In the genomic region with DNA sequence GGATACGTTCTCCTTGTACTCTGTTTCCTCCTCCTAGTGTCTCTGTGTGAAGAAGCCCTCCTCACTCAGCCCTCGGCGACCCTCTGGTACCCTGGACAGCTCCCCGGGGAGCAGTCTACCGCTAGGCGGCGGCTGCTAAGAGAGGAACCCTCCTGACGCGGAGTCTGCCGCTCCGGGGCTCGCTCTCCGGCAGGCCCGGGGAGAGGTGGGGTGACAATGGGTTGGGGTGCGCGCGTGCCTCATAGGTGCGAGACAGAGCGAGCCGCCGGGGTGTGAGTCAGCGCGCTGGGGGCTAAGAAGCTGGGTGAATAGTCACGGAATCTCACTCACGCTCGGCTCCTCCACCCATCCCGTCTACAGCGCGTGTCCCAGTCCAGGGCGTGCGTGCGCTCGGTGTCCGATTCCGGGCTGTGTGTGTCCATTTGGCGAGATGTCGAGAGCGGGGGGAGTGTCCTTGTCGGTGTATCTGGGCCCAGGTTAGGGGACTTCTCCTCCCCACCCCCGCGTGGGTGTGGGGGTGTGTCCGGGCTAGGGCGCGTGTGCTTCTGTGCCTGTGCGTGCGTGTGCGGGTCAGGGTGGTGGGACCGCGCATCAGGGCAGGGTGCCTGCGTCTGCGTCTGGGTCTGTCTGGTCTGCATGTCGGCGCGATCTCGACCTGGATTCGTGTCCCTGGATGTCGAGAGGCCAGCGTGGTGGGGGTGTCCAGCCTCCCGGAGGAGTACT, we compare ENCODE assay signal across 1 cellular context.
A peak's percentile ranks its signal among the peaks of the same experiment; 100 is the strongest.
TF ChIP-seq lines count a peak whose summit lies in the region.

No MANE protein-coding gene starts in this region.

TF ChIP-seq in HepG2, 621 proteins besides CTCF, POLR2A, EP300 and RAD21 (continued from another document and continues in another):
- TF ChIP-seq, protein P1, sequence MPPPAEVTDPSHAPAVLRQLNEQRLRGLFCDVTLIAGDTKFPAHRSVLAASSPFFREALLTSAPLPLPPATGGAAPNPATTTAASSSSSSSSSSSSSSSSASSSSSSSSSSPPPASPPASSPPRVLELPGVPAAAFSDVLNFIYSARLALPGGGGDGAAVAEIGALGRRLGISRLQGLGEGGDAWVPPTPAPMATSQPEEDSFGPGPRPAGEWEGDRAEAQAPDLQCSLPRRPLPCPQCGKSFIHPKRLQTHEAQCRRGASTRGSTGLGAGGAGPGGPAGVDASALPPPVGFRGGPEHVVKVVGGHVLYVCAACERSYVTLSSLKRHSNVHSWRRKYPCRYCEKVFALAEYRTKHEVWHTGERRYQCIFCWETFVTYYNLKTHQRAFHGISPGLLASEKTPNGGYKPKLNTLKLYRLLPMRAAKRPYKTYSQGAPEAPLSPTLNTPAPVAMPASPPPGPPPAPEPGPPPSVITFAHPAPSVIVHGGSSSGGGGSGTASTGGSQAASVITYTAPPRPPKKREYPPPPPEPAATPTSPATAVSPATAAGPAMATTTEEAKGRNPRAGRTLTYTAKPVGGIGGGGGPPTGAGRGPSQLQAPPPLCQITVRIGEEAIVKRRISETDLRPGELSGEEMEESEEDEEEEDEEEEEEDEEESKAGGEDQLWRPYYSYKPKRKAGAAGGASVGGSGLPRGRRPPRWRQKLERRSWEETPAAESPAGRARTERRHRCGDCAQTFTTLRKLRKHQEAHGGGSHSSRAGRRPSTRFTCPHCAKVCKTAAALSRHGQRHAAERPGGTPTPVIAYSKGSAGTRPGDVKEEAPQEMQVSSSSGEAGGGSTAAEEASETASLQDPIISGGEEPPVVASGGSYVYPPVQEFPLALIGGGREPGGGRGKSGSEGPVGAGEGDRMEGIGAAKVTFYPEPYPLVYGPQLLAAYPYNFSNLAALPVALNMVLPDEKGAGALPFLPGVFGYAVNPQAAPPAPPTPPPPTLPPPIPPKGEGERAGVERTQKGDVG (CRISPR knock-in tag; IDR thresholded peaks at IDR 0.05; ENCODE audit: borderline replicate concordance): no peak
- TF ChIP-seq ZNF782 (CRISPR knock-in tag; IDR thresholded peaks at IDR 0.05; ENCODE audit: borderline replicate concordance) (peak; percentile 5; the same call in 1 of the 2 replicates), ARHGAP35 (CRISPR knock-in tag; IDR thresholded peaks at IDR 0.05; ENCODE audit: borderline replicate concordance) (peak; percentile 94; the same call in 1 of the 2 replicates), TEAD3 (CRISPR knock-in tag; optimal IDR thresholded peaks at IDR 0.05; ENCODE audit: borderline replicate concordance) (peak; percentile 41), NBN (conservative IDR thresholded peaks at IDR 0.05) (no peak), EZH2 (conservative IDR thresholded peaks at IDR 0.05; ENCODE audit: low read depth, low read length) (no peak), ZNF441 (CRISPR knock-in tag; IDR thresholded peaks at IDR 0.05; ENCODE audit: borderline replicate concordance) (peak; percentile 84), ZNF34 (CRISPR knock-in tag; IDR thresholded peaks at IDR 0.05; ENCODE audit: borderline replicate concordance) (no peak), SMAD3 (CRISPR knock-in tag; IDR thresholded peaks at IDR 0.05) (peak; percentile 60; the same call in 1 of the 2 replicates), KLF9 (CRISPR knock-in tag; IDR thresholded peaks at IDR 0.05; ENCODE audit: low read depth) (no peak), ZBTB42 (CRISPR knock-in tag; IDR thresholded peaks at IDR 0.05) (0 out of 2 replicates have a peak, but pooled peaks have one; percentile 52), ZNF780A (CRISPR knock-in tag; IDR thresholded peaks at IDR 0.05) (peak; percentile 92), STAG1 (CRISPR knock-in tag; IDR thresholded peaks at IDR 0.05) (peak; percentile 54), ELF1 (CRISPR knock-in tag; IDR thresholded peaks at IDR 0.05) (0 out of 2 replicates have a peak, but pooled peaks have one; percentile 20), ZNF10 (CRISPR knock-in tag; IDR thresholded peaks at IDR 0.05; ENCODE audit: borderline replicate concordance, low read depth) (no peak), ZNF598 (CRISPR knock-in tag; IDR thresholded peaks at IDR 0.05; ENCODE audit: borderline replicate concordance) (no peak), NPAS2 (CRISPR knock-in tag; IDR thresholded peaks at IDR 0.05; ENCODE audit: borderline replicate concordance) (no peak), ZNF839 (CRISPR knock-in tag; IDR thresholded peaks at IDR 0.05; ENCODE audit: borderline replicate concordance) (no peak), HNF4A (CRISPR knock-in tag; IDR thresholded peaks at IDR 0.05) (no peak)
- TF ChIP-seq, protein P2, sequence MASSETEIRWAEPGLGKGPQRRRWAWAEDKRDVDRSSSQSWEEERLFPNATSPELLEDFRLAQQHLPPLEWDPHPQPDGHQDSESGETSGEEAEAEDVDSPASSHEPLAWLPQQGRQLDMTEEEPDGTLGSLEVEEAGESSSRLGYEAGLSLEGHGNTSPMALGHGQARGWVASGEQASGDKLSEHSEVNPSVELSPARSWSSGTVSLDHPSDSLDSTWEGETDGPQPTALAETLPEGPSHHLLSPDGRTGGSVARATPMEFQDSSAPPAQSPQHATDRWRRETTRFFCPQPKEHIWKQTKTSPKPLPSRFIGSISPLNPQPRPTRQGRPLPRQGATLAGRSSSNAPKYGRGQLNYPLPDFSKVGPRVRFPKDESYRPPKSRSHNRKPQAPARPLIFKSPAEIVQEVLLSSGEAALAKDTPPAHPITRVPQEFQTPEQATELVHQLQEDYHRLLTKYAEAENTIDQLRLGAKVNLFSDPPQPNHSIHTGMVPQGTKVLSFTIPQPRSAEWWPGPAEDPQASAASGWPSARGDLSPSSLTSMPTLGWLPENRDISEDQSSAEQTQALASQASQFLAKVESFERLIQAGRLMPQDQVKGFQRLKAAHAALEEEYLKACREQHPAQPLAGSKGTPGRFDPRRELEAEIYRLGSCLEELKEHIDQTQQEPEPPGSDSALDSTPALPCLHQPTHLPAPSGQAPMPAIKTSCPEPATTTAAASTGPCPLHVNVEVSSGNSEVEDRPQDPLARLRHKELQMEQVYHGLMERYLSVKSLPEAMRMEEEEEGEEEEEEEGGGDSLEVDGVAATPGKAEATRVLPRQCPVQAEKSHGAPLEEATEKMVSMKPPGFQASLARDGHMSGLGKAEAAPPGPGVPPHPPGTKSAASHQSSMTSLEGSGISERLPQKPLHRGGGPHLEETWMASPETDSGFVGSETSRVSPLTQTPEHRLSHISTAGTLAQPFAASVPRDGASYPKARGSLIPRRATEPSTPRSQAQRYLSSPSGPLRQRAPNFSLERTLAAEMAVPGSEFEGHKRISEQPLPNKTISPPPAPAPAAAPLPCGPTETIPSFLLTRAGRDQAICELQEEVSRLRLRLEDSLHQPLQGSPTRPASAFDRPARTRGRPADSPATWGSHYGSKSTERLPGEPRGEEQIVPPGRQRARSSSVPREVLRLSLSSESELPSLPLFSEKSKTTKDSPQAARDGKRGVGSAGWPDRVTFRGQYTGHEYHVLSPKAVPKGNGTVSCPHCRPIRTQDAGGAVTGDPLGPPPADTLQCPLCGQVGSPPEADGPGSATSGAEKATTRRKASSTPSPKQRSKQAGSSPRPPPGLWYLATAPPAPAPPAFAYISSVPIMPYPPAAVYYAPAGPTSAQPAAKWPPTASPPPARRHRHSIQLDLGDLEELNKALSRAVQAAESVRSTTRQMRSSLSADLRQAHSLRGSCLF (CRISPR knock-in tag; IDR thresholded peaks at IDR 0.05; ENCODE audit: borderline replicate concordance): peak; percentile 78; the same call in 1 of the 2 replicates
- TF ChIP-seq, protein P3, sequence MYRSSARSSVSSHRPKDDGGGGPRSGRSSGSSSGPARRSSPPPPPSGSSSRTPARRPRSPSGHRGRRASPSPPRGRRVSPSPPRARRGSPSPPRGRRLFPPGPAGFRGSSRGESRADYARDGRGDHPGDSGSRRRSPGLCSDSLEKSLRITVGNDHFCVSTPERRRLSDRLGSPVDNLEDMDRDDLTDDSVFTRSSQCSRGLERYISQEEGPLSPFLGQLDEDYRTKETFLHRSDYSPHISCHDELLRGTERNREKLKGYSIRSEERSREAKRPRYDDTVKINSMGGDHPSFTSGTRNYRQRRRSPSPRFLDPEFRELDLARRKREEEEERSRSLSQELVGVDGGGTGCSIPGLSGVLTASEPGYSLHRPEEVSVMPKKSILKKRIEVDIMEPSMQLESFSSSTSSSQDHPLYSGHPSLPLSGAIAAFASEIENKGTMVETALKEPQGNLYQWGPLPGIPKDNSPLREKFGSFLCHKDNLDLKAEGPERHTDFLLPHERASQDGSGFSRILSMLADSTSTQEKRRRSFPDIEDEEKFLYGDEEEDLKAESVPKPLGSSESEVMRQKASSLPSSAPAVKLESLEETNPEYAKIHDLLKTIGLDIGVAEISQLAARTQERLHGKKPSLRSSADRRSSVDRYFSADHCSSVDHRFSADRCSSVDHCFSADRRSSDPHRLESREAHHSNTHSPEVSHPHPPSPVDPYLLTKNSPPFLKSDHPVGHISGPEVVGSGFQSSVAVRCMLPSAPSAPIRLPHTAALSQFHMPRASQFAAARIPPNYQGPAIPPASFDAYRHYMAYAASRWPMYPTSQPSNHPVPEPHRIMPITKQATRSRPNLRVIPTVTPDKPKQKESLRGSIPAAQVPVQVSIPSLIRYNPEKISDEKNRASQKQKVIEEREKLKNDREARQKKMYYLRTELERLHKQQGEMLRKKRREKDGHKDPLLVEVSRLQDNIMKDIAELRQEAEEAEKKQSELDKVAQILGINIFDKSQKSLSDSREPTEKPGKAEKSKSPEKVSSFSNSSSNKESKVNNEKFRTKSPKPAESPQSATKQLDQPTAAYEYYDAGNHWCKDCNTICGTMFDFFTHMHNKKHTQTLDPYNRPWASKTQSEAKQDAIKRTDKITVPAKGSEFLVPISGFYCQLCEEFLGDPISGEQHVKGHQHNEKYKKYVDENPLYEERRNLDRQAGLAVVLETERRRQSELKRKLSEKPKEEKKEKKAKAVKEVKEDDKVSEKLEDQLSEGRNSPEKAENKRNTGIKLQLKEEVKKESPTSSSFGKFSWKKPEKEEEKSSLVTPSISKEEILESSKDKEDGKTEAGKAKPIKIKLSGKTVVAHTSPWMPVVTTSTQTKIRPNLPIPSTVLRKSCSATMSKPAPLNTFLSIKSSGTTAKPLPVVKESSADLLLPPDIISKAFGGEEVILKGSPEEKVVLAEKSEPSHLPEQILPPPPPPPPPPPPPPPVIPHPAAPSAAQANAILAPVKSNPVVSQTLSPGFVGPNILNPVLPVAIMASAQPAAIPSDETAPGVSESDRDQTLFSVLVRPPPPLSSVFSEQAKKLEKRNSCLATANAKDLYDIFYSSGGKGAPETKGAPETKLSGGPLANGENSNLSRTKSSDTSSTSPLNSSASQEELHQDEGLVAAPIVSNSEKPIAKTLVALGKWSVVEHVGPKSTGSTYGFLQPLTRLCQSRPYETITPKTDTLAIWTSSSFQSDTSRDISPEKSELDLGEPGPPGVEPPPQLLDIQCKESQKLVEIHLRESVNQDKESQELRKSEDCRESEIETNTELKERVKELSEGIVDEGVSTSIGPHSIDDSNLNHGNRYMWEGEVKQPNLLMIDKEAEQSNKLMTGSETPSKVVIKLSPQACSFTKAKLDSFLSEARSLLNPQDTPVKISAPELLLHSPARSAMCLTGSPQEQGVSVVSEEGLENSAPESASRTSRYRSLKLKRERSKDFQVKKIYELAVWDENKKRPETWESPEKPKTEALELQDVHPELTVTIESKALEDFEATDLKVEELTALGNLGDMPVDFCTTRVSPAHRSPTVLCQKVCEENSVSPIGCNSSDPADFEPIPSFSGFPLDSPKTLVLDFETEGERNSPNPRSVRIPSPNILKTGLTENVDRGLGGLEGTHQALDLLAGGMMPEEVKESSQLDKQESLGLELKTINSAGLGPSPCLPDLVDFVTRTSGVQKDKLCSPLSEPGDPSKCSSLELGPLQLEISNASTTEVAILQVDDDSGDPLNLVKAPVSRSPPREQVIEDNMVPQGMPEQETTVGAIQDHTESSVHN (CRISPR knock-in tag; IDR thresholded peaks at IDR 0.05): no peak
- TF ChIP-seq, protein P4, sequence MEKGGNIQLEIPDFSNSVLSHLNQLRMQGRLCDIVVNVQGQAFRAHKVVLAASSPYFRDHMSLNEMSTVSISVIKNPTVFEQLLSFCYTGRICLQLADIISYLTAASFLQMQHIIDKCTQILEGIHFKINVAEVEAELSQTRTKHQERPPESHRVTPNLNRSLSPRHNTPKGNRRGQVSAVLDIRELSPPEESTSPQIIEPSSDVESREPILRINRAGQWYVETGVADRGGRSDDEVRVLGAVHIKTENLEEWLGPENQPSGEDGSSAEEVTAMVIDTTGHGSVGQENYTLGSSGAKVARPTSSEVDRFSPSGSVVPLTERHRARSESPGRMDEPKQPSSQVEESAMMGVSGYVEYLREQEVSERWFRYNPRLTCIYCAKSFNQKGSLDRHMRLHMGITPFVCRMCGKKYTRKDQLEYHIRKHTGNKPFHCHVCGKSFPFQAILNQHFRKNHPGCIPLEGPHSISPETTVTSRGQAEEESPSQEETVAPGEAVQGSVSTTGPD (CRISPR knock-in tag; IDR thresholded peaks at IDR 0.05): 0 out of 2 replicates have a peak, but pooled peaks have one; percentile 61
- TF ChIP-seq, protein P5, sequence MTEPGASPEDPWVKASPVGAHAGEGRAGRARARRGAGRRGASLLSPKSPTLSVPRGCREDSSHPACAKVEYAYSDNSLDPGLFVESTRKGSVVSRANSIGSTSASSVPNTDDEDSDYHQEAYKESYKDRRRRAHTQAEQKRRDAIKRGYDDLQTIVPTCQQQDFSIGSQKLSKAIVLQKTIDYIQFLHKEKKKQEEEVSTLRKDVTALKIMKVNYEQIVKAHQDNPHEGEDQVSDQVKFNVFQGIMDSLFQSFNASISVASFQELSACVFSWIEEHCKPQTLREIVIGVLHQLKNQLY (CRISPR knock-in tag; IDR thresholded peaks at IDR 0.05): peak; percentile 67; the same call in 1 of the 2 replicates
